Comparison of ENCODE assay signal across 9 cellular contexts in genomic region chr16:88662222-88662842, GRCh38. TPM values are rescaled to one million over a fixed set of nuclear protein-coding genes. Genes with fewer than 3 reads are reported as not detected.
DNase-seq lines count a peak whose midpoint lies in the region; ATAC-seq, FAIRE-seq and TF ChIP-seq lines count a peak whose summit lies in the region.
"Had no signal": no experiment of that assay in that cellular context is flagged by ENCODE, and none has a peak within 500 bp of the region (broad histone marks: within the 10 kb centered on the region; RNA-seq: fewer than 3 reads in every experiment).

No MANE protein-coding gene starts in this region.

- 0 to 2% methylated on average over 19 to 46 of the region's 49 CpGs for WGBS in testis, 2 donors

- no peak for ATAC-seq in GM21381 (IDR thresholded peaks at IDR 0.05; ENCODE audit: unreplicated experiment)

- no peak for TF ChIP-seq CTCF in CD14-positive monocyte (IDR thresholded peaks at IDR 0.05)
- TF ChIP-seq CTCF in HFFc6 (IDR thresholded peaks at IDR 0.05): no peak
- TF ChIP-seq CTCF in kidney (IDR thresholded peaks at IDR 0.05; ENCODE audit: borderline replicate concordance, extremely low read depth, insufficient read depth): no peak
- TF ChIP-seq CTCF in testis (IDR thresholded peaks at IDR 0.05): no peak

- H3K4me3 ChIP-seq in kidney (ENCODE audit: low read length in 2 of 2) (peak overlapping the region; percentile 80 to 82), testis (peak overlapping the region; percentile 90 to 94)

- peak overlapping the region; percentile 67 to 85 for H3K9ac ChIP-seq in kidney (ENCODE audit: low read length in 2 of 2)

- intact Hi-C loops in CD14-positive monocyte (cut with micrococcal nuclease): loop anchor here (2.0 to 10.0 kb wide), 4 partner anchors 22 to 90 kb away; partner anchors contain the start of gene ZC3H18 (in 2 of the 2)
- intact Hi-C loops in kidney (cut with DNase I): no loop called here
- intact Hi-C loops in testis (cut with DNase I; ENCODE audit: low total_unique reads): no loop called here

- peak overlapping the region; percentile 74 to 83 for H3K4me3 Mint-ChIP-seq in CD14-positive monocyte
- peak overlapping the region; percentile 93 for H3K4me3 Mint-ChIP-seq in HFFc6

- H3K9me3 Mint-ChIP-seq in CD14-positive monocyte (no peaks in the 10 kb centered on the region), HFFc6 (no peaks in the 10 kb centered on the region)

- peaks cover 0 to 4% of the 10 kb centered on the region in 2 donors for H3K4me1 ChIP-seq in kidney (ENCODE audit: control insufficient read depth in 1 of 2, insufficient read depth in 1 of 2, low read depth in 1 of 2, low read length in 2 of 2)
- peaks cover 8% of the 10 kb centered on the region for H3K4me1 ChIP-seq in testis

- no peak for TF ChIP-seq POLR2A in testis (IDR thresholded peaks at IDR 0.05)

- H3K27ac ChIP-seq in kidney (ENCODE audit: low read depth in 2 of 2, low read length in 2 of 2) (peak overlapping the region; percentile 74 to 82), testis (peak overlapping the region; percentile 78 to 87)

- H3K36me3 ChIP-seq in kidney (ENCODE audit: control insufficient read depth in 1 of 2, insufficient read depth in 2 of 2, low read length in 2 of 2) (no peaks in the 10 kb centered on the region), testis (ENCODE audit: low read depth, missing control alignments) (no peaks in the 10 kb centered on the region)

- peak overlapping the region; percentile 64 to 92 (median 83) for H3K27ac Mint-ChIP-seq in CD14-positive monocyte
- H3K27ac Mint-ChIP-seq in HFFc6: peak overlapping the region; percentile 62

- H3K9me3 ChIP-seq in kidney (ENCODE audit: control insufficient read depth in 1 of 2, low read length in 2 of 2) (no peaks in the 10 kb centered on the region), testis (no peaks in the 10 kb centered on the region)

- FAIRE-seq in kidney (lab: Jason Lieb, UNC): no peak

- H3K4me1 Mint-ChIP-seq in CD14-positive monocyte (peaks cover 19% of the 10 kb centered on the region), HFFc6 (ENCODE audit: low read depth) (peaks cover 17% of the 10 kb centered on the region)

- H3K36me3 Mint-ChIP-seq in CD14-positive monocyte: peaks cover 12 to 30% of the 10 kb centered on the region in 2 donors
- peaks cover 6% of the 10 kb centered on the region; the same call in 1 of the 2 replicates for H3K36me3 Mint-ChIP-seq in HFFc6 (ENCODE audit: low read depth)

- no peak for DNase-seq in CD14-positive monocyte (ENCODE audit: low spot score)
- DNase-seq in HFFc6: no peak
- DNase-seq in activated naive CD4-positive, alpha-beta T cell treated with anti-CD3 and anti-CD28 coated beads, Interleukin-2, amount 50 U/mL, for 16 hours: peak; percentile 30
- no peak for DNase-seq in kidney
- DNase-seq in testis: no peak
- no peak for DNase-seq in NCI-H1694 (lab: John Stamatoyannopoulos, UW)
- DNase-seq in NCI-H82 (lab: John Stamatoyannopoulos, UW): no peak

- no peaks in the 10 kb centered on the region for H3K27me3 ChIP-seq in testis

- peaks cover 0 to 3% (median 3%) of the 10 kb centered on the region in 3 donors for H3K27me3 Mint-ChIP-seq in CD14-positive monocyte (ENCODE audit: low read depth in 3 of 3)
- no peaks in the 10 kb centered on the region; the same call in 1 of the 2 replicates for H3K27me3 Mint-ChIP-seq in HFFc6 (ENCODE audit: insufficient read depth)

RNA-seq across cellular contexts. Expression of gene MVD, which starts 0.6 kb away (rescaled TPM):
- 10 to 100 TPM in 1 of 2 donors, 1 to 10 TPM in 1; 9.0 to 12.2 TPM for polyA plus RNA-seq in CD14-positive monocyte
- total RNA-seq in HFFc6 (2021; fragmentation: NEBNext Ultra II Directional; extraction: Animal tissue kit (Norgen Biotek cat#: 25700)): 10 to 100 TPM; 21.1 to 28.0 (median 24.0) TPM
- 35.4 TPM for total RNA-seq in kidney
- 48.9 TPM for polyA plus RNA-seq in kidney (ENCODE audit: insufficient read depth, low read depth, low replicate concordance)
- 10 to 100 TPM; 46.6 to 56.1 TPM for total RNA-seq in testis
- polyA plus RNA-seq in testis (ENCODE audit: insufficient read depth, low read depth, low replicate concordance): 100 TPM

RNA-seq across cellular contexts. Expression of gene CYBA, which starts 11.5 kb away (rescaled TPM):
- polyA plus RNA-seq in CD14-positive monocyte (1,000 to 10,000 TPM; 2,092 to 2,376 TPM), kidney (ENCODE audit: insufficient read depth, low read depth, low replicate concordance) (263 TPM), testis (ENCODE audit: insufficient read depth, low read depth, low replicate concordance) (40.0 TPM)
- 100 to 1,000 TPM in 2 of 6 experiments, 10 to 100 TPM in 4; 29.0 to 228 (median 36.9) TPM for total RNA-seq in HFFc6 (2021; fragmentation: NEBNext Ultra II Directional; extraction: Animal tissue kit (Norgen Biotek cat#: 25700))
- total RNA-seq in kidney (395 TPM), testis (10 to 100 TPM; 11.7 to 34.9 TPM)

RNA-seq across cellular contexts. Expression of gene IL17C, which starts 24.0 kb away (rescaled TPM):
- polyA plus RNA-seq in CD14-positive monocyte (not detected), kidney (ENCODE audit: insufficient read depth, low read depth, low replicate concordance) (not detected), testis (ENCODE audit: insufficient read depth, low read depth, low replicate concordance) (0.75 TPM)
- total RNA-seq in HFFc6 (2021; fragmentation: NEBNext Ultra II Directional; extraction: Animal tissue kit (Norgen Biotek cat#: 25700)): not detected
- total RNA-seq in kidney (not detected), testis (1 to 10 TPM in 1 of 2 donors, under 1 TPM in 1; 0.99 to 1.5 TPM)
- total RNA-seq: HT1080 had no signal

RNA-seq across cellular contexts. Expression of gene SNAI3, which starts 24.0 kb away (rescaled TPM):
- polyA plus RNA-seq in CD14-positive monocyte: 1 to 10 TPM; 4.2 to 5.3 TPM
- not detected for total RNA-seq in HFFc6 (2021; fragmentation: NEBNext Ultra II Directional; extraction: Animal tissue kit (Norgen Biotek cat#: 25700))
- total RNA-seq in kidney: 2.3 TPM
- 0.75 TPM for polyA plus RNA-seq in kidney (ENCODE audit: insufficient read depth, low read depth, low replicate concordance)
- total RNA-seq in testis: 1 to 10 TPM; 2.5 to 3.0 TPM
- 1.3 TPM for polyA plus RNA-seq in testis (ENCODE audit: insufficient read depth, low read depth, low replicate concordance)

RNA-seq across cellular contexts. Expression of gene RNF166, which starts 43.9 kb away (rescaled TPM):
- 100 to 1,000 TPM in 1 of 2 donors, 10 to 100 TPM in 1; 99.3 to 120 TPM for polyA plus RNA-seq in CD14-positive monocyte
- 10 to 100 TPM; 10.3 to 18.3 (median 13.2) TPM for total RNA-seq in HFFc6 (2021; fragmentation: NEBNext Ultra II Directional; extraction: Animal tissue kit (Norgen Biotek cat#: 25700))
- 31.4 TPM for total RNA-seq in kidney
- 16.3 TPM for polyA plus RNA-seq in kidney (ENCODE audit: insufficient read depth, low read depth, low replicate concordance)
- 10 to 100 TPM; 37.4 to 41.3 TPM for total RNA-seq in testis
- 18.3 TPM for polyA plus RNA-seq in testis (ENCODE audit: insufficient read depth, low read depth, low replicate concordance)

Comparison
In these comparisons a context has a peak if more than half of its experiments do, and no peak if none do; other contexts are left out.
1. intact Hi-C loops: an anchor here in CD14-positive monocyte (2.0 to 10.0 kb wide); none called in kidney and testis.